33 cellular contexts compared by ENCODE assay signal in the genomic region with DNA sequence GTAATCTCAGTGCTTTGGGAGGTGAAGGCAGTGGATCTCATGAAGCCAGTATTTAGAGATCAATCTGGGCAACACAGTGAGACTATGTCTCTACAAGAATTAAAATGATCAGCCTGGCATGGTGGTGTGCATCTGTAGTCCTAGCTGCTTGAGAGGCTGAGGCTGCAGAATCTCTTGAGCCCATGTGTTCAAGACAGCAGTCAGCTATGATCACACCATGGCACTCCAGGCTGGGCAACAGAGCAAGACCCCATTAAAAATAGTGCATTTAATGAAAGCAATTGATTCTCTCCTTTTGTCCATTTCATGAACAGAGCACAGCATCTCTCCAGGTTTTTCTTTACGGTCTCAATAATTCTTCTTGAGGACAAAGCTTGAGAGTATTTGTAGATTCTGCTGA. TPM values are rescaled to one million over a fixed set of nuclear protein-coding genes. Genes with fewer than 3 reads are reported as not detected.
"Had no signal": no experiment of that assay in that cellular context is flagged by ENCODE, and none has a peak within 500 bp of the region (broad histone marks: within the 10 kb centered on the region; RNA-seq: fewer than 3 reads in every experiment).

No MANE protein-coding gene starts in this region.

- H3K4me3 ChIP-seq: ovary, psoas muscle, skin epidermis, smooth muscle cell, spleen, suprapubic skin, testis, tibial artery, transverse colon, upper lobe of right lung, uterus had no signal

- H3K9me3 Mint-ChIP-seq: naive thymus-derived CD8-positive, alpha-beta T cell; natural killer cell treated with Interleukin-12 subunit alpha and Interleukin-12 subunit beta and Interleukin-15 and Interleukin-18, amount 100 ng/mL, for 72 hours; nephron progenitor cell; neural crest cell; stimulated activated memory B cell treated with anti-CD40 and anti-IgM and Interleukin-4, amounts not matched to agents 10 μg/mL and 1 μg/mL and 100 μg/mL, for 72 hours; stimulated activated naive CD8-positive, alpha-beta T cell treated with anti-CD3 and anti-CD28 coated beads, Interleukin-15, amount 100 ng/mL, for 72 hours; type B pancreatic cell had no signal

- H3K9me3 ChIP-seq: ovary, psoas muscle, spleen, suprapubic skin, testis, tibial artery, transverse colon, upper lobe of right lung, uterus had no signal

- H3K27ac ChIP-seq: ovary, parathyroid adenoma, psoas muscle, skin epidermis, spleen, suprapubic skin, testis, tibial artery, transverse colon, upper lobe of right lung, uterus had no signal

- H3K4me1 Mint-ChIP-seq: nephron progenitor cell; neural crest cell; stimulated activated memory B cell treated with anti-CD40 and anti-IgM and Interleukin-4, amounts not matched to agents 10 μg/mL and 1 μg/mL and 100 μg/mL, for 72 hours; stimulated activated naive CD8-positive, alpha-beta T cell treated with anti-CD3 and anti-CD28 coated beads, Interleukin-15, amount 100 ng/mL, for 72 hours had no signal

- H3K4me1 ChIP-seq: parathyroid adenoma, psoas muscle, spleen, suprapubic skin, testis, tibial artery, transverse colon, upper lobe of right lung, uterus had no signal

- H3K27me3 Mint-ChIP-seq: progenitor cell of endocrine pancreas; stimulated activated naive CD8-positive, alpha-beta T cell treated with anti-CD3 and anti-CD28 coated beads, Interleukin-15, amount 100 ng/mL, for 72 hours; type B pancreatic cell had no signal

- H3K4me3 Mint-ChIP-seq: naive thymus-derived CD8-positive, alpha-beta T cell; natural killer cell treated with Interleukin-12 subunit alpha and Interleukin-12 subunit beta and Interleukin-15 and Interleukin-18, amount 100 ng/mL, for 72 hours; nephron progenitor cell; neural crest cell; stimulated activated memory B cell treated with anti-CD40 and anti-IgM and Interleukin-4, amounts not matched to agents 10 μg/mL and 1 μg/mL and 100 μg/mL, for 72 hours; stimulated activated naive CD8-positive, alpha-beta T cell treated with anti-CD3 and anti-CD28 coated beads, Interleukin-15, amount 100 ng/mL, for 72 hours; type B pancreatic cell had no signal

- H3K9ac ChIP-seq: parathyroid adenoma had no signal

- H3K79me2 ChIP-seq: parathyroid adenoma had no signal

- H3K4me2 ChIP-seq: smooth muscle cell had no signal

- H3K36me3 Mint-ChIP-seq: naive thymus-derived CD8-positive, alpha-beta T cell; natural killer cell treated with Interleukin-12 subunit alpha and Interleukin-12 subunit beta and Interleukin-15 and Interleukin-18, amount 100 ng/mL, for 72 hours; stimulated activated memory B cell treated with anti-CD40 and anti-IgM and Interleukin-4, amounts not matched to agents 10 μg/mL and 1 μg/mL and 100 μg/mL, for 72 hours; type B pancreatic cell had no signal

- DNase-seq: naive thymus-derived CD8-positive, alpha-beta T cell; nephron progenitor cell; occipital lobe; ovary; posterior cingulate gyrus; psoas muscle; right cardiac atrium; spleen; stimulated activated CD4-positive, alpha-beta T cell treated with anti-CD3 and anti-CD28 coated beads, Interleukin-12 subunit alpha, Interleukin-12 subunit beta, amount 100 ng/mL, for 4 hours; stimulated activated CD4-positive, alpha-beta T cell treated with anti-CD3 and anti-CD28 coated beads, Interleukin-1b, Interleukin-23, amount 100 ng/mL, for 48 hours; stimulated activated CD4-positive, alpha-beta T cell treated with anti-CD3 and anti-CD28 coated beads, Interleukin-4, amount 100 ng/mL, for 1 hour; stimulated activated CD4-positive, alpha-beta T cell treated with anti-CD3 and anti-CD28 coated beads, Interleukin-4, amount 100 ng/mL, for 4 hours; stimulated activated CD8-positive, alpha-beta memory T cell treated with anti-CD3 and anti-CD28 coated beads, Interleukin-4, amount 100 ng/mL, for 48 hours; stimulated activated naive CD4-positive, alpha-beta T cell; stimulated activated naive CD8-positive, alpha-beta T cell treated with anti-CD3 and anti-CD28 coated beads, Interleukin-15, amount 100 ng/mL, for 72 hours; stimulated activated naive CD8-positive, alpha-beta T cell treated with anti-CD3 and anti-CD28 coated beads, Interleukin-15, Interleukin-2, amounts not matched to agents 100 U/mL and 50 U/mL, for 24 hours; substantia nigra; testis; tibial artery; transverse colon; upper lobe of right lung; uterus had no signal

- H3K36me3 ChIP-seq: ovary, spleen, suprapubic skin, tibial artery, transverse colon, upper lobe of right lung, uterus had no signal

- H3K27me3 ChIP-seq: ovary, spleen, suprapubic skin, testis, tibial artery, transverse colon, upper lobe of right lung, uterus had no signal

- H3K27ac Mint-ChIP-seq: naive thymus-derived CD8-positive, alpha-beta T cell; natural killer cell treated with Interleukin-12 subunit alpha and Interleukin-12 subunit beta and Interleukin-15 and Interleukin-18, amount 100 ng/mL, for 72 hours; nephron progenitor cell; progenitor cell of endocrine pancreas; stimulated activated memory B cell treated with anti-CD40 and anti-IgM and Interleukin-4, amounts not matched to agents 10 μg/mL and 1 μg/mL and 100 μg/mL, for 72 hours; stimulated activated naive CD8-positive, alpha-beta T cell treated with anti-CD3 and anti-CD28 coated beads, Interleukin-15, amount 100 ng/mL, for 72 hours; type B pancreatic cell had no signal

- H2AFZ ChIP-seq: parathyroid adenoma had no signal

- ATAC-seq: naive thymus-derived CD8-positive, alpha-beta T cell; natural killer cell treated with Interleukin-12 subunit alpha and Interleukin-12 subunit beta and Interleukin-15 and Interleukin-18, amount 100 ng/mL, for 72 hours; psoas muscle; right cardiac atrium; sciatic nerve; stimulated activated memory B cell treated with anti-CD40 and anti-IgM and Interleukin-4, amounts not matched to agents 10 μg/mL and 1 μg/mL and 100 μg/mL, for 72 hours; stimulated activated naive CD8-positive, alpha-beta T cell treated with anti-CD3 and anti-CD28 coated beads, Interleukin-15, amount 100 ng/mL, for 72 hours; stimulated activated naive CD8-positive, alpha-beta T cell treated with anti-CD3 and anti-CD28 coated beads, Interleukin-15, Interleukin-2, amounts not matched to agents 100 U/mL and 50 U/mL, for 24 hours; upper lobe of right lung had no signal

RNA-seq across cellular contexts. Expression of gene CARD16, which starts 11.3 kb away (rescaled TPM):
- total RNA-seq: neural crest cell, occipital lobe, progenitor cell of endocrine pancreas had no signal

RNA-seq across cellular contexts. Expression of gene CASP1, which starts 21.5 kb away (rescaled TPM):
- total RNA-seq: neural crest cell, progenitor cell of endocrine pancreas had no signal
- polyA plus RNA-seq: smooth muscle cell had no signal

RNA-seq across cellular contexts. Expression of gene CASP5, which starts 33.5 kb away (rescaled TPM):
- total RNA-seq: naive thymus-derived CD8-positive, alpha-beta T cell; neural crest cell; progenitor cell of endocrine pancreas; psoas muscle; renal cortical epithelial cell; smooth muscle cell; suprapubic skin; testis; uterus had no signal
- polyA plus RNA-seq: naive thymus-derived CD8-positive, alpha-beta T cell; right cardiac atrium; smooth muscle cell had no signal
